In genomic region chr17:65918450-65918849, GRCh38 we compare ENCODE assay signal across 27 cellular contexts.
A peak's percentile ranks its signal among the peaks of the same experiment; 100 is the strongest.
DNase-seq lines count a peak whose midpoint lies in the region; ATAC-seq, FAIRE-seq and TF ChIP-seq lines count a peak whose summit lies in the region.
"Had no signal": no experiment of that assay in that cellular context is flagged by ENCODE, and none has a peak within 500 bp of the region (broad histone marks: within the 10 kb centered on the region; RNA-seq: fewer than 3 reads in every experiment).

No MANE protein-coding gene starts in this region.

- H3K4me3 Mint-ChIP-seq in brain = peak overlapping the region in 1 of 5 experiments; percentile 52
- H3K4me3 Mint-ChIP-seq: dendritic cell treated with granulocyte-macrophage colony-stimulating factor and Interleukin-4, amounts not matched to agents 40 ng/mL and 50 ng/mL, for 4 days; naive thymus-derived CD8-positive, alpha-beta T cell; stimulated activated naive CD8-positive, alpha-beta T cell treated with anti-CD3 and anti-CD28 coated beads, Interleukin-15, Interleukin-2, amounts not matched to agents 100 ng/mL and 50 ng/mL, for 24 hours; type B pancreatic cell had no signal

- FAIRE-seq in A549 (lab: Jason Lieb, UNC) = peak; percentile 91

- H3K36me3 ChIP-seq in parathyroid adenoma (ENCODE audit: control insufficient read depth, insufficient read depth, low read length) (no peaks in the 10 kb centered on the region), prostate gland (no peaks in the 10 kb centered on the region)
- H3K36me3 ChIP-seq: BLaER1 treated with 17β-estradiol and CSF1 and Interleukin-3, amounts not matched to agents 10 nM and 100 nM; gastroesophageal sphincter had no signal

- H3K27me3 ChIP-seq in parathyroid adenoma (ENCODE audit: control insufficient read depth, insufficient read depth, low read length) = no peaks in the 10 kb centered on the region
- H3K27me3 ChIP-seq in prostate gland (replicated peaks; ENCODE audit: insufficient read depth) = no peaks in the 10 kb centered on the region
- H3K27me3 ChIP-seq: BLaER1 treated with 17β-estradiol and CSF1 and Interleukin-3, amounts not matched to agents 10 nM and 100 nM; gastroesophageal sphincter had no signal

- no peak for DNase-seq in A549 (ENCODE audit: low read depth in 1 of 2, low spot score in 1 of 2)
- DNase-seq in glomerular endothelial cell (ENCODE audit: extremely low read depth, low read depth, low spot score) = peak; percentile 68
- no peak for DNase-seq in DMS114 treated with DMSO at 0.1 percent for 48 hours (lab: John Stamatoyannopoulos, UW; ENCODE audit: unreplicated experiment)
- no peak for DNase-seq in prostate gland (ENCODE audit: low spot score)
- DNase-seq: activated CD4-positive, alpha-beta T cell treated with anti-CD3 and anti-CD28 coated beads, Interleukin-2, amount 50 U/mL, for 48 hours; activated CD4-positive, CD25-positive, alpha-beta regulatory T cell; activated gamma-delta T cell treated with Interleukin-2 at 50 U/mL for 16 hours; Calu3; Karpas-422; MV-4-11; naive thymus-derived CD8-positive, alpha-beta T cell; NCI-H187; NCI-H526 treated with DMSO at 0.1 percent for 48 hours; posterior cingulate gyrus; stimulated activated CD4-positive, alpha-beta T cell treated with anti-CD3 and anti-CD28 coated beads, Interleukin-4, amount 100 ng/mL, for 24 hours; T-helper 9 cell had no signal

- no peak overlapping the region for H3K9ac ChIP-seq in parathyroid adenoma
- H3K9ac ChIP-seq: BLaER1 treated with 17β-estradiol and CSF1 and Interleukin-3, amounts not matched to agents 10 nM and 100 nM had no signal

- no peak for TF ChIP-seq EP300 in A549 (IDR thresholded peaks at IDR 0.05)

- H3K27me3 Mint-ChIP-seq in brain = no peaks in the 10 kb centered on the region
- H3K27me3 Mint-ChIP-seq: dendritic cell treated with granulocyte-macrophage colony-stimulating factor and Interleukin-4, amounts not matched to agents 40 ng/mL and 50 ng/mL, for 4 days; naive thymus-derived CD8-positive, alpha-beta T cell; stimulated activated naive CD8-positive, alpha-beta T cell treated with anti-CD3 and anti-CD28 coated beads, Interleukin-15, Interleukin-2, amounts not matched to agents 100 ng/mL and 50 ng/mL, for 24 hours; type B pancreatic cell had no signal

- H3K4me2 ChIP-seq in A549 (no peak overlapping the region), parathyroid adenoma (ENCODE audit: low read length) (peak overlapping the region; percentile 24)
- H3K4me2 ChIP-seq: BLaER1 treated with 17β-estradiol and CSF1 and Interleukin-3, amounts not matched to agents 10 nM and 100 nM had no signal

- no peak for TF ChIP-seq CTCF in A549 (IDR thresholded peaks at IDR 0.05)
- TF ChIP-seq CTCF in brain (conservative IDR thresholded peaks at IDR 0.05) = no peak
- no peak for TF ChIP-seq CTCF in parathyroid adenoma (IDR thresholded peaks at IDR 0.05)
- TF ChIP-seq CTCF in prostate gland (IDR thresholded peaks at IDR 0.05) = no peak

- no peaks in the 10 kb centered on the region for H3K79me2 ChIP-seq in parathyroid adenoma

- H3K36me3 Mint-ChIP-seq in brain = no peaks in the 10 kb centered on the region
- H3K36me3 Mint-ChIP-seq: type B pancreatic cell had no signal

- no peak for ATAC-seq in A549
- ATAC-seq in GM21717 (IDR thresholded peaks at IDR 0.05; ENCODE audit: unreplicated experiment) = no peak
- ATAC-seq in GM19395 (IDR thresholded peaks at IDR 0.05; ENCODE audit: unreplicated experiment) = no peak
- ATAC-seq: gastroesophageal sphincter; naive thymus-derived CD8-positive, alpha-beta T cell had no signal

- H3K9me3 ChIP-seq in A549 = no peaks in the 10 kb centered on the region
- no peaks in the 10 kb centered on the region for H3K9me3 ChIP-seq in parathyroid adenoma (ENCODE audit: control insufficient read depth, low read length)
- H3K9me3 ChIP-seq in prostate gland = no peaks in the 10 kb centered on the region
- H3K9me3 ChIP-seq: BLaER1 treated with 17β-estradiol and CSF1 and Interleukin-3, amounts not matched to agents 10 nM and 100 nM; gastroesophageal sphincter had no signal

- H3K4me1 Mint-ChIP-seq in brain = peaks cover 22% of the 10 kb centered on the region

- POLR2A ChIA-PET in A549 (lab: Yijun Ruan, JAX) = no interaction called here

- intact Hi-C loops in prostate gland (cut with DNase I) = no loop called here

- CTCF ChIA-PET in A549 (lab: Yijun Ruan, JAX) = interaction anchor here (0.6 to 1.0 kb wide), 3 partner anchors 24 to 624 kb away, joined by 3 read pairs; no protein-coding TSS in a partner anchor

- TF ChIP-seq POLR2A in A549 (IDR thresholded peaks at IDR 0.05; ENCODE audit: low read length) (no peak), prostate gland (IDR thresholded peaks at IDR 0.05) (no peak)

- H3K4me1 ChIP-seq in A549 (no peaks in the 10 kb centered on the region), parathyroid adenoma (no peaks in the 10 kb centered on the region), prostate gland (replicated peaks) (no peaks in the 10 kb centered on the region)
- H3K4me1 ChIP-seq: BLaER1 treated with 17β-estradiol and CSF1 and Interleukin-3, amounts not matched to agents 10 nM and 100 nM; gastroesophageal sphincter had no signal

- TF ChIP-seq RAD21 in A549 (conservative IDR thresholded peaks at IDR 0.05 in 1 of 2, IDR thresholded peaks at IDR 0.05 in 1 of 2) = no peak

- H2AFZ ChIP-seq in parathyroid adenoma = no peak overlapping the region

- no peak overlapping the region for H3K27ac ChIP-seq in A549
- H3K27ac ChIP-seq in parathyroid adenoma = no peak overlapping the region
- no peak overlapping the region for H3K27ac ChIP-seq in prostate gland
- H3K27ac ChIP-seq: BLaER1 treated with 17β-estradiol and CSF1 and Interleukin-3, amounts not matched to agents 10 nM and 100 nM; epithelial cell of prostate; gastroesophageal sphincter; RWPE1 had no signal

- peak overlapping the region in 3 of 5 experiments; percentile 51 to 89 (median 86) for H3K27ac Mint-ChIP-seq in brain
- H3K27ac Mint-ChIP-seq: dendritic cell treated with granulocyte-macrophage colony-stimulating factor and Interleukin-4, amounts not matched to agents 40 ng/mL and 50 ng/mL, for 4 days; naive thymus-derived CD8-positive, alpha-beta T cell; stimulated activated naive CD8-positive, alpha-beta T cell treated with anti-CD3 and anti-CD28 coated beads, Interleukin-15, Interleukin-2, amounts not matched to agents 100 ng/mL and 50 ng/mL, for 24 hours; type B pancreatic cell had no signal

- H3K9me3 Mint-ChIP-seq in brain = no peaks in the 10 kb centered on the region
- H3K9me3 Mint-ChIP-seq: type B pancreatic cell had no signal

- no peak overlapping the region for H3K4me3 ChIP-seq in A549
- H3K4me3 ChIP-seq in parathyroid adenoma (ENCODE audit: low read depth, low read length) = no peak overlapping the region
- no peak overlapping the region for H3K4me3 ChIP-seq in prostate gland
- H3K4me3 ChIP-seq: BLaER1 treated with 17β-estradiol and CSF1 and Interleukin-3, amounts not matched to agents 10 nM and 100 nM; gastroesophageal sphincter had no signal

TF ChIP-seq in A549, 52 proteins besides CTCF, POLR2A, EP300 and RAD21:
- TF ChIP-seq GATA3 (IDR thresholded peaks at IDR 0.05; ENCODE audit: borderline replicate concordance) (no peak), RNF2 (IDR thresholded peaks at IDR 0.05; ENCODE audit: borderline replicate concordance, low read depth) (no peak), RCOR1 (IDR thresholded peaks at IDR 0.05; ENCODE audit: low read depth, low read length) (no peak), NFE2L2 (conservative IDR thresholded peaks at IDR 0.05; ENCODE audit: low read length) (no peak), JUN (IDR thresholded peaks at IDR 0.05) (no peak), HOXA7 (CRISPR knock-in tag; IDR thresholded peaks at IDR 0.05) (no peak), ZFP36 (IDR thresholded peaks at IDR 0.05; ENCODE audit: borderline replicate concordance, partially characterized antibody) (no peak), MAZ (IDR thresholded peaks at IDR 0.05; ENCODE audit: borderline replicate concordance, low read depth, low read length) (no peak), TP53 (CRISPR knock-in tag; IDR thresholded peaks at IDR 0.05) (no peak), HDAC2 (IDR thresholded peaks at IDR 0.05) (no peak), FOXS1 (CRISPR knock-in tag; IDR thresholded peaks at IDR 0.05) (no peak), PHF8 (IDR thresholded peaks at IDR 0.05; ENCODE audit: borderline replicate concordance, low read depth) (no peak), ZNF302 (CRISPR knock-in tag; IDR thresholded peaks at IDR 0.05) (no peak), EHMT2 (IDR thresholded peaks at IDR 0.05; ENCODE audit: low read depth) (no peak)
TF ChIP-seq in A549: peak in this region for 0.
